ENCODE assay signal across 9 cellular contexts in genomic region chr9:71672573-71672972, GRCh38.
"Had no signal": no experiment of that assay in that cellular context is flagged by ENCODE, and none has a peak within 500 bp of the region (broad histone marks: within the 10 kb centered on the region; RNA-seq: fewer than 3 reads in every experiment).

No MANE protein-coding gene starts in this region.

- FAIRE-seq: HTR-8/SVneo had no signal

- DNase-seq: GM23248, GOT3, H9, HCEC 1CT, Karpas-422, KBM-7 had no signal

- H3K27ac Mint-ChIP-seq: H9 had no signal

- H3K9ac ChIP-seq: GM23248, KMS-11 had no signal

- H3K4me3 ChIP-seq: GM23248 had no signal

- H3K4me2 ChIP-seq: KMS-11 had no signal

- H3K4me3 Mint-ChIP-seq: H9 had no signal

- H3K27ac ChIP-seq: GM23248, HL-60, KMS-11 had no signal

- H2AFZ ChIP-seq: GM23248 had no signal
